24 cellular contexts compared by ENCODE assay signal in genomic region chr20:64023278-64024140, GRCh38. TPM values are rescaled to one million over a fixed set of nuclear protein-coding genes. Genes with fewer than 3 reads are reported as not detected.
"Had no signal": no experiment of that assay in that cellular context is flagged by ENCODE, and none has a peak within 500 bp of the region (broad histone marks: within the 10 kb centered on the region; RNA-seq: fewer than 3 reads in every experiment).

No MANE protein-coding gene starts in this region.

- H3K4me1 Mint-ChIP-seq: activated naive CD8-positive, alpha-beta T cell treated with anti-CD3 and anti-CD28 coated beads for 36 hours had no signal

- H3K27ac ChIP-seq: colonic mucosa, dorsolateral prefrontal cortex, epithelial cell of prostate, heart left ventricle, lower lobe of right lung, sigmoid colon, thyroid gland, upper lobe of right lung had no signal

- ATAC-seq: activated T-helper 17 cell treated with anti-CD3 and anti-CD28 coated beads, Interleukin-2, amount 50 U/mL, for 72 hours; heart left ventricle; lower lobe of right lung; stimulated activated naive CD8-positive, alpha-beta T cell treated with anti-CD3 and anti-CD28 coated beads, Interleukin-15, Interleukin-2, amounts not matched to agents 100 U/mL and 50 U/mL, for 24 hours; upper lobe of right lung had no signal

- H3K27me3 ChIP-seq: colonic mucosa, dorsolateral prefrontal cortex, heart left ventricle, sigmoid colon, thyroid gland, upper lobe of right lung had no signal

- FAIRE-seq: bronchial epithelial cell, islet of Langerhans had no signal

- DNase-seq: activated naive CD8-positive, alpha-beta T cell treated with anti-CD3 and anti-CD28 coated beads for 36 hours; activated T-cell treated with anti-CD3 and anti-CD28 coated beads, Interleukin-2, amount 50 U/mL, for 1 hour; dorsolateral prefrontal cortex; heart left ventricle; lower lobe of right lung; mesendoderm; naive B cell; occipital lobe; posterior cingulate gyrus; sigmoid colon; stimulated activated CD4-positive, alpha-beta T cell treated with anti-CD3 and anti-CD28 coated beads, Interleukin-15, amount 100 ng/mL, for 24 hours; stimulated activated CD4-positive, alpha-beta T cell treated with anti-CD3 and anti-CD28 coated beads, Interleukin-2, amount 100 ng/mL, for 48 hours; stimulated activated CD8-positive, alpha-beta memory T cell treated with anti-CD3 and anti-CD28 coated beads, Interleukin-4, amount 100 ng/mL, for 48 hours; stimulated activated naive CD8-positive, alpha-beta T cell treated with anti-CD3 and anti-CD28 coated beads, Interleukin-15, Interleukin-2, amounts not matched to agents 100 U/mL and 50 U/mL, for 24 hours; thyroid gland; upper lobe of right lung had no signal

- H3K27me3 Mint-ChIP-seq: activated naive CD8-positive, alpha-beta T cell treated with anti-CD3 and anti-CD28 coated beads for 36 hours; activated T-helper 17 cell treated with anti-CD3 and anti-CD28 coated beads, Interleukin-2, amount 50 U/mL, for 72 hours; naive B cell had no signal

- H3K4me3 Mint-ChIP-seq: activated naive CD8-positive, alpha-beta T cell treated with anti-CD3 and anti-CD28 coated beads for 36 hours; activated T-helper 17 cell treated with anti-CD3 and anti-CD28 coated beads, Interleukin-2, amount 50 U/mL, for 72 hours; naive B cell; T-helper 2 cell treated with Interferon-gamma antibody and Interleukin-4, amounts not matched to agents 5 μg/mL and 100 μg/mL, for 36 hours had no signal

- H3K9me3 Mint-ChIP-seq: activated naive CD8-positive, alpha-beta T cell treated with anti-CD3 and anti-CD28 coated beads for 36 hours; activated T-helper 17 cell treated with anti-CD3 and anti-CD28 coated beads, Interleukin-2, amount 50 U/mL, for 72 hours; naive B cell; T-helper 2 cell treated with Interferon-gamma antibody and Interleukin-4, amounts not matched to agents 5 μg/mL and 100 μg/mL, for 36 hours had no signal

- H3K4me2 ChIP-seq: smooth muscle cell had no signal

- H3K4me1 ChIP-seq: heart left ventricle, lower lobe of right lung, thyroid gland, upper lobe of right lung had no signal

- H3K9me3 ChIP-seq: colonic mucosa, heart left ventricle, lower lobe of right lung, sigmoid colon, thyroid gland, upper lobe of right lung had no signal

- H3K4me3 ChIP-seq: colonic mucosa, dorsolateral prefrontal cortex, heart left ventricle, lower lobe of right lung, sigmoid colon, smooth muscle cell, thyroid gland, upper lobe of right lung had no signal

- H3K27ac Mint-ChIP-seq: activated naive CD8-positive, alpha-beta T cell treated with anti-CD3 and anti-CD28 coated beads for 36 hours; activated T-helper 17 cell treated with anti-CD3 and anti-CD28 coated beads, Interleukin-2, amount 50 U/mL, for 72 hours; T-helper 2 cell treated with Interferon-gamma antibody and Interleukin-4, amounts not matched to agents 5 μg/mL and 100 μg/mL, for 36 hours had no signal

RNA-seq across cellular contexts. Expression of gene SOX18, which starts 25.9 kb away (rescaled TPM):
- total RNA-seq: activated naive CD8-positive, alpha-beta T cell treated with anti-CD3 and anti-CD28 coated beads for 36 hours; bronchial epithelial cell; fibroblast of villous mesenchyme had no signal
